Comparison of ENCODE assay signal across 8 cellular contexts in genomic region chr2:113308784-113309183, GRCh38. TPM values are rescaled to one million over a fixed set of nuclear protein-coding genes. Genes with fewer than 3 reads are reported as not detected.
DNase-seq lines count a peak whose midpoint lies in the region; TF ChIP-seq lines count a peak whose summit lies in the region.
"Not testable (repeated sequence)": the region's sequence is repeated elsewhere in the genome, so short reads cannot be mapped to it uniquely, and the experiment has no call there.

No MANE protein-coding gene starts in this region.

- H3K4me3 ChIP-seq in GM23248; astrocyte of the spinal cord (ENCODE audit: low read depth, low read length); endodermal cell (ENCODE audit: low read length); foreskin fibroblast (ENCODE audit: low read depth in 1 of 2, low read length in 2 of 2); mesendoderm (ENCODE audit: low read length): not testable (repeated sequence)

- not testable (repeated sequence) for H3K27me3 ChIP-seq in GM23248 (replicated peaks; ENCODE audit: insufficient read depth); mesendoderm (ENCODE audit: insufficient read depth, low read length, poor library complexity)
- H3K27me3 ChIP-seq in endodermal cell (ENCODE audit: control insufficient read depth, insufficient read depth, low read length, poor library complexity, severe bottlenecking): peaks cover 16% of the 10 kb centered on the region

- not testable (repeated sequence) for H3K4me3 Mint-ChIP-seq in endodermal cell

- not testable (repeated sequence) for H3K9ac ChIP-seq in GM23248; endodermal cell (ENCODE audit: extremely low read depth, low read length, poor library complexity, severe bottlenecking); mesendoderm (ENCODE audit: low read length)

- not testable (repeated sequence) for H4K5ac ChIP-seq in mesendoderm (ENCODE audit: low read length)

- not testable (repeated sequence) for H2BK15ac ChIP-seq in mesendoderm (replicated peaks; ENCODE audit: low read depth)

- in situ Hi-C loops in GM23248 (cut with MboI); astrocyte of the spinal cord (cut with HindIII; ENCODE audit: low sequenced_read_pairs): not testable (repeated sequence)

- not testable (repeated sequence) for H3K9me2 ChIP-seq in GM23248 (ENCODE audit: insufficient read depth)

- not testable (repeated sequence) for H3K27ac Mint-ChIP-seq in endodermal cell

- not testable (repeated sequence) for H3K79me1 ChIP-seq in mesendoderm (ENCODE audit: low read length)

- not testable (repeated sequence) for H3K36me3 Mint-ChIP-seq in endodermal cell (ENCODE audit: low read depth)

- not testable (repeated sequence) for H2AFZ ChIP-seq in GM23248

- DNase-seq in DMS 273 (lab: John Stamatoyannopoulos, UW; ENCODE audit: unreplicated experiment) (peak; percentile 52), GM23248 (peak; percentile 38), NCI-H146 (lab: John Stamatoyannopoulos, UW) (peak; percentile 4), foreskin fibroblast (peak in 1 of 2 donors; percentile 21), mesendoderm (peak; percentile 10)
- DNase-seq in astrocyte of the spinal cord (ENCODE audit: low read depth, low spot score); endodermal cell: not testable (repeated sequence)

- not testable (repeated sequence) for H2AK5ac ChIP-seq in mesendoderm (ENCODE audit: low read length)

- H2BK120ac ChIP-seq in mesendoderm (ENCODE audit: low read depth, low read length): not testable (repeated sequence)

- peaks cover 12% of the 10 kb centered on the region; the same call in 1 of the 2 replicates for H3F3A ChIP-seq in GM23248 (ENCODE audit: insufficient read depth)

- not testable (repeated sequence) for H4K8ac ChIP-seq in mesendoderm (ENCODE audit: low read depth, low read length)

- H3K4me1 Mint-ChIP-seq in endodermal cell: not testable (repeated sequence)

- H3K36me3 ChIP-seq in GM23248 (ENCODE audit: low read depth); endodermal cell (ENCODE audit: control insufficient read depth, insufficient read depth, low read length); mesendoderm (ENCODE audit: control insufficient read depth, insufficient read depth, low read length): not testable (repeated sequence)

- H3K27ac ChIP-seq in 22Rv1; GM23248; endodermal cell (ENCODE audit: low read depth, low read length); mesendoderm (ENCODE audit: low read depth, low read length): not testable (repeated sequence)

- H3K9me3 ChIP-seq in GM23248 (ENCODE audit: low read depth); endodermal cell (ENCODE audit: control insufficient read depth, low read length): not testable (repeated sequence)

- not testable (repeated sequence) for H3K79me2 ChIP-seq in GM23248 (ENCODE audit: insufficient read depth); mesendoderm (ENCODE audit: control insufficient read depth, insufficient read depth, low read length)

- H3K27me3 Mint-ChIP-seq in endodermal cell (ENCODE audit: insufficient read depth): peaks cover 43% of the 10 kb centered on the region

- not testable (repeated sequence) for H3K9me3 Mint-ChIP-seq in endodermal cell

- H3K18ac ChIP-seq in mesendoderm (ENCODE audit: low read length): not testable (repeated sequence)

- not testable (repeated sequence) for H3K23ac ChIP-seq in mesendoderm (ENCODE audit: low read length)

- not testable (repeated sequence) for H3K4me2 ChIP-seq in GM23248 (ENCODE audit: unreplicated experiment); mesendoderm (ENCODE audit: low read length)

- not testable (repeated sequence) for H3K56ac ChIP-seq in mesendoderm (ENCODE audit: low read length)

- not testable (repeated sequence) for H4K20me1 ChIP-seq in GM23248 (ENCODE audit: insufficient read depth)

- H2BK5ac ChIP-seq in mesendoderm (ENCODE audit: low read length): not testable (repeated sequence)

- H3K4ac ChIP-seq in mesendoderm (ENCODE audit: low read depth, low read length): not testable (repeated sequence)

- TF ChIP-seq CTCF in 22Rv1 (IDR thresholded peaks at IDR 0.05): 0 out of 2 replicates have a peak, but pooled peaks have one; percentile 3
- TF ChIP-seq CTCF in astrocyte of the spinal cord (IDR thresholded peaks at IDR 0.05; ENCODE audit: low read depth, low read length): peak; percentile 9
- TF ChIP-seq CTCF in endodermal cell (conservative IDR thresholded peaks at IDR 0.05): peak; percentile 56
- TF ChIP-seq CTCF in foreskin fibroblast (IDR thresholded peaks at IDR 0.05; ENCODE audit: low read depth, low read length): peak; percentile 18

- H3K4me1 ChIP-seq in GM23248 (ENCODE audit: insufficient read depth); endodermal cell (ENCODE audit: control insufficient read depth, insufficient read depth, low read length); mesendoderm (ENCODE audit: control insufficient read depth, low read depth, low read length): not testable (repeated sequence)

RNA-seq across cellular contexts. Expression of gene PAX8, which starts 30.1 kb away (rescaled TPM):
- 2.1 and 5.8 TPM in 2 replicates for total RNA-seq in GM23248 (2014; rRNA removed; shearing (Covaris generic))
- 13.1 and 20.4 TPM in 2 replicates for polyA plus RNA-seq in GM23248 (2016; fragmentation: Nextera tagmentation; extraction: Ambion mirVana)
- total RNA-seq in endodermal cell: under 1 TPM; 0.09 to 0.11 TPM
- polyA plus RNA-seq in endodermal cell (2013, experiment 1 of 2): 5.7 TPM
- polyA plus RNA-seq in endodermal cell (2013, experiment 2 of 2): 6.3 TPM
- polyA plus RNA-seq in mesendoderm (2013, experiment 1 of 2): 0.06 TPM
- polyA plus RNA-seq in mesendoderm (2013, experiment 2 of 2): 0.08 TPM

Comparison
In these comparisons a context has a peak if more than half of its experiments do, and no peak if none do; other contexts are left out.
1. CTCF ChIP-seq: peak in every context shown above with its lines; median percentile 56 in endodermal cell; 18 in foreskin fibroblast; 9 in astrocyte of the spinal cord; 3 in 22Rv1.